In genomic region chr12:127125607-127126259, GRCh38 we compare ENCODE assay signal across 1 cellular context.
TF ChIP-seq lines count a peak whose summit lies in the region.

No MANE protein-coding gene starts in this region.

TF ChIP-seq in K562, 482 proteins besides CTCF, POLR2A, EP300 and RAD21 (continued from another document and continues in another):
- TF ChIP-seq, protein P1, sequence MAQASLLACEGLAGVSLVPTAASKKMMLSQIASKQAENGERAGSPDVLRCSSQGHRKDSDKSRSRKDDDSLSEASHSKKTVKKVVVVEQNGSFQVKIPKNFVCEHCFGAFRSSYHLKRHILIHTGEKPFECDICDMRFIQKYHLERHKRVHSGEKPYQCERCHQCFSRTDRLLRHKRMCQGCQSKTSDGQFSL (CRISPR knock-in tag; IDR thresholded peaks at IDR 0.05), result no peak
- TF ChIP-seq, protein P1 (tag; IDR thresholded peaks at IDR 0.05), result no peak
- TF ChIP-seq KDM5B (IDR thresholded peaks at IDR 0.05; ENCODE audit: insufficient replicate concordance, low read depth, low read length) (no peak), EGR1 (conservative IDR thresholded peaks at IDR 0.05) (no peak), JUN (IDR thresholded peaks at IDR 0.05; ENCODE audit: borderline replicate concordance, low read depth, low read length) (peak; percentile 90), JUN (CRISPR knock-in tag; IDR thresholded peaks at IDR 0.05; ENCODE audit: borderline replicate concordance) (no peak; the same call in 1 of the 2 replicates), HMBOX1 (IDR thresholded peaks at IDR 0.05) (peak; percentile 17; the same call in 1 of the 2 replicates), ZFP36 (IDR thresholded peaks at IDR 0.05; ENCODE audit: low read depth, low read length, partially characterized antibody) (no peak), KHSRP (IDR thresholded peaks at IDR 0.05) (no peak), PHB (CRISPR knock-in tag; IDR thresholded peaks at IDR 0.05) (no peak), CUX1 (CRISPR knock-in tag; IDR thresholded peaks at IDR 0.05) (no peak), IRF9 (tag; IDR thresholded peaks at IDR 0.05) (no peak), SRSF7 (optimal IDR thresholded peaks at IDR 0.05; ENCODE audit: low read depth, low read length) (no peak), CHD7 (IDR thresholded peaks at IDR 0.05; ENCODE audit: low read depth, low read length) (no peak), SIX5 (IDR thresholded peaks at IDR 0.05; ENCODE audit: borderline replicate concordance in 1 of 2, insufficient read depth in 1 of 2, low read depth in 1 of 2, low read length in 2 of 2) (no peak), NCOA6 (IDR thresholded peaks at IDR 0.05) (no peak), MCM2 (IDR thresholded peaks at IDR 0.05; ENCODE audit: low read depth) (no peak), TBP (optimal IDR thresholded peaks at IDR 0.05; ENCODE audit: low read depth, low read length) (no peak), ADNP (tag; IDR thresholded peaks at IDR 0.05) (0 out of 2 replicates have a peak, but pooled peaks have one; percentile 16), NELFE (IDR thresholded peaks at IDR 0.05; ENCODE audit: insufficient read depth, insufficient read length) (no peak), U2AF2 (optimal IDR thresholded peaks at IDR 0.05; ENCODE audit: low read depth, low read length) (no peak), SMAD1 (IDR thresholded peaks at IDR 0.05; ENCODE audit: low read depth, low read length, partially characterized antibody) (no peak)
- TF ChIP-seq, protein P2, sequence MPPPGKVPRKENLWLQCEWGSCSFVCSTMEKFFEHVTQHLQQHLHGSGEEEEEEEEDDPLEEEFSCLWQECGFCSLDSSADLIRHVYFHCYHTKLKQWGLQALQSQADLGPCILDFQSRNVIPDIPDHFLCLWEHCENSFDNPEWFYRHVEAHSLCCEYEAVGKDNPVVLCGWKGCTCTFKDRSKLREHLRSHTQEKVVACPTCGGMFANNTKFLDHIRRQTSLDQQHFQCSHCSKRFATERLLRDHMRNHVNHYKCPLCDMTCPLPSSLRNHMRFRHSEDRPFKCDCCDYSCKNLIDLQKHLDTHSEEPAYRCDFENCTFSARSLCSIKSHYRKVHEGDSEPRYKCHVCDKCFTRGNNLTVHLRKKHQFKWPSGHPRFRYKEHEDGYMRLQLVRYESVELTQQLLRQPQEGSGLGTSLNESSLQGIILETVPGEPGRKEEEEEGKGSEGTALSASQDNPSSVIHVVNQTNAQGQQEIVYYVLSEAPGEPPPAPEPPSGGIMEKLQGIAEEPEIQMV (tag; conservative IDR thresholded peaks at IDR 0.05; ENCODE audit: low read depth), result no peak
- TF ChIP-seq, protein P3, sequence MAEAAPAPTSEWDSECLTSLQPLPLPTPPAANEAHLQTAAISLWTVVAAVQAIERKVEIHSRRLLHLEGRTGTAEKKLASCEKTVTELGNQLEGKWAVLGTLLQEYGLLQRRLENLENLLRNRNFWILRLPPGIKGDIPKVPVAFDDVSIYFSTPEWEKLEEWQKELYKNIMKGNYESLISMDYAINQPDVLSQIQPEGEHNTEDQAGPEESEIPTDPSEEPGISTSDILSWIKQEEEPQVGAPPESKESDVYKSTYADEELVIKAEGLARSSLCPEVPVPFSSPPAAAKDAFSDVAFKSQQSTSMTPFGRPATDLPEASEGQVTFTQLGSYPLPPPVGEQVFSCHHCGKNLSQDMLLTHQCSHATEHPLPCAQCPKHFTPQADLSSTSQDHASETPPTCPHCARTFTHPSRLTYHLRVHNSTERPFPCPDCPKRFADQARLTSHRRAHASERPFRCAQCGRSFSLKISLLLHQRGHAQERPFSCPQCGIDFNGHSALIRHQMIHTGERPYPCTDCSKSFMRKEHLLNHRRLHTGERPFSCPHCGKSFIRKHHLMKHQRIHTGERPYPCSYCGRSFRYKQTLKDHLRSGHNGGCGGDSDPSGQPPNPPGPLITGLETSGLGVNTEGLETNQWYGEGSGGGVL (CRISPR knock-in tag; IDR thresholded peaks at IDR 0.05), result no peak
- TF ChIP-seq, protein P4, sequence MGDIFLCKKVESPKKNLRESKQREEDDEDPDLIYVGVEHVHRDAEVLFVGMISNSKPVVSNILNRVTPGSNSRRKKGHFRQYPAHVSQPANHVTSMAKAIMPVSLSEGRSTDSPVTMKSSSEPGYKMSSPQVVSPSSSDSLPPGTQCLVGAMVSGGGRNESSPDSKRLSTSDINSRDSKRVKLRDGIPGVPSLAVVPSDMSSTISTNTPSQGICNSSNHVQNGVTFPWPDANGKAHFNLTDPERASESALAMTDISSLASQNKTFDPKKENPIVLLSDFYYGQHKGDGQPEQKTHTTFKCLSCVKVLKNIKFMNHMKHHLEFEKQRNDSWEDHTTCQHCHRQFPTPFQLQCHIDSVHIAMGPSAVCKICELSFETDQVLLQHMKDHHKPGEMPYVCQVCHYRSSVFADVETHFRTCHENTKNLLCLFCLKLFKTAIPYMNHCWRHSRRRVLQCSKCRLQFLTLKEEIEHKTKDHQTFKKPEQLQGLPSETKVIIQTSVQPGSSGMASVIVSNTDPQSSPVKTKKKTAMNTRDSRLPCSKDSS (IDR thresholded peaks at IDR 0.05; ENCODE audit: low read depth, partially characterized antibody), result no peak
- TF ChIP-seq, protein P5, sequence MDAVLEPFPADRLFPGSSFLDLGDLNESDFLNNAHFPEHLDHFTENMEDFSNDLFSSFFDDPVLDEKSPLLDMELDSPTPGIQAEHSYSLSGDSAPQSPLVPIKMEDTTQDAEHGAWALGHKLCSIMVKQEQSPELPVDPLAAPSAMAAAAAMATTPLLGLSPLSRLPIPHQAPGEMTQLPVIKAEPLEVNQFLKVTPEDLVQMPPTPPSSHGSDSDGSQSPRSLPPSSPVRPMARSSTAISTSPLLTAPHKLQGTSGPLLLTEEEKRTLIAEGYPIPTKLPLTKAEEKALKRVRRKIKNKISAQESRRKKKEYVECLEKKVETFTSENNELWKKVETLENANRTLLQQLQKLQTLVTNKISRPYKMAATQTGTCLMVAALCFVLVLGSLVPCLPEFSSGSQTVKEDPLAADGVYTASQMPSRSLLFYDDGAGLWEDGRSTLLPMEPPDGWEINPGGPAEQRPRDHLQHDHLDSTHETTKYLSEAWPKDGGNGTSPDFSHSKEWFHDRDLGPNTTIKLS (IDR thresholded peaks at IDR 0.05; ENCODE audit: borderline replicate concordance, low read depth), result peak; percentile 52; the same call in 1 of the 2 replicates
